Comparison of ENCODE assay signal across 1 cellular context in the genomic region with DNA sequence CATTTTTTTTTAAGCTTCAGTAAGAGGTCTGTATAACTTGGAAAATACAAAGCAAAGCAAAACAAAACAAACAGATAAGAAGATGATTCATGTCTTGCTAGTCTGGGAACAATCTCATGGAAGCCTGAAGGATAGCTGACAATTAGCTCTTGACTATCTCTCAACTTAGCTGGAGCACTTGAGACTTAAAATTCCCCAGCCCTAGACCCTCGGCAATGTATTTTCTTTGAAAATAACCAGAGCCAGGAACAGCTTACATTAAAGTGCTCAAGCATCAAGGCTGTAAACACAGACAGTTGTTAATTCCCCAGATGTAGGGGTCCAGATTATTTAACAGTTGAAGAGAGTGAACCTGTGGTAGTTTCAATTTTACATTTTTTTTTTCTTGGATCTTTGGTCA.
TF ChIP-seq lines count a peak whose summit lies in the region.

No MANE protein-coding gene starts in this region.

TF ChIP-seq in A549, 52 proteins besides CTCF, POLR2A, EP300 and RAD21 (continued from another document):
- TF ChIP-seq HEYL (CRISPR knock-in tag; IDR thresholded peaks at IDR 0.05) (no peak), MYC (IDR thresholded peaks at IDR 0.05; ENCODE audit: borderline replicate concordance, low read length) (no peak), EHMT2 (IDR thresholded peaks at IDR 0.05; ENCODE audit: low read depth) (no peak), FOSB (CRISPR knock-in tag; IDR thresholded peaks at IDR 0.05) (no peak), JUNB (IDR thresholded peaks at IDR 0.05) (no peak), HOXB5 (CRISPR knock-in tag; IDR thresholded peaks at IDR 0.05) (no peak), SREBF2 (IDR thresholded peaks at IDR 0.05) (no peak), MAX (IDR thresholded peaks at IDR 0.05) (no peak), MAZ (IDR thresholded peaks at IDR 0.05; ENCODE audit: borderline replicate concordance, low read depth, low read length) (no peak)
